18 cellular contexts compared by ENCODE assay signal in genomic region chr12:66352899-66353298, GRCh38. TPM values are rescaled to one million over a fixed set of nuclear protein-coding genes. Genes with fewer than 3 reads are reported as not detected.
DNase-seq lines count a peak whose midpoint lies in the region; ATAC-seq, FAIRE-seq and TF ChIP-seq lines count a peak whose summit lies in the region.
"Had no signal": no experiment of that assay in that cellular context is flagged by ENCODE, and none has a peak within 500 bp of the region (broad histone marks: within the 10 kb centered on the region; RNA-seq: fewer than 3 reads in every experiment).

No MANE protein-coding gene starts in this region.

- H3K4me3 ChIP-seq in CD8-positive, alpha-beta T cell (ENCODE audit: low read depth, low read length), result no peak overlapping the region
- H3K4me3 ChIP-seq in K562 (no peak overlapping the region), HAP-1 (no peak overlapping the region)
- H3K4me3 ChIP-seq: BLaER1 had no signal

- H3K27ac Mint-ChIP-seq in CD8-positive, alpha-beta T cell, result peak overlapping the region; percentile 2
- H3K27ac Mint-ChIP-seq in T-helper 17 cell (peak overlapping the region; percentile 62), endothelial cell (ENCODE audit: unreplicated experiment) (no peak overlapping the region)

- no peaks in the 10 kb centered on the region for H3K79me2 ChIP-seq in K562 (ENCODE audit: control insufficient read depth, insufficient read depth, low read length)

- no peak overlapping the region for H3K4me3 Mint-ChIP-seq in CD8-positive, alpha-beta T cell
- H3K4me3 Mint-ChIP-seq in T-helper 17 cell (no peak overlapping the region), endothelial cell (ENCODE audit: unreplicated experiment) (no peak overlapping the region)
- H3K4me3 Mint-ChIP-seq: CD14-positive monocyte; CD4-positive, CD25-positive, alpha-beta regulatory T cell had no signal

- H3K9me3 ChIP-seq in CD8-positive, alpha-beta T cell (ENCODE audit: low read length), result no peaks in the 10 kb centered on the region
- H3K9me3 ChIP-seq in T-helper 17 cell (ENCODE audit: control insufficient read depth, low read length, poor library complexity, severe bottlenecking) (no peaks in the 10 kb centered on the region), K562 (replicated peaks; ENCODE audit: control insufficient read depth, insufficient read depth, low read depth, low read length) (no peaks in the 10 kb centered on the region), HAP-1 (no peaks in the 10 kb centered on the region)
- H3K9me3 ChIP-seq: BE2C, BLaER1, Caco-2 had no signal

- no peaks in the 10 kb centered on the region for H3K9me3 Mint-ChIP-seq in CD8-positive, alpha-beta T cell
- no peaks in the 10 kb centered on the region for H3K9me3 Mint-ChIP-seq in endothelial cell (ENCODE audit: unreplicated experiment)
- H3K9me3 Mint-ChIP-seq: CD14-positive monocyte; CD4-positive, alpha-beta memory T cell had no signal

- 43% methylated on average over 8 of the region's 8 CpGs for WGBS in K562 (ENCODE audit: insufficient coverage, low coverage, missing lambda C conversion rate)

- DNase-seq in CD8-positive, alpha-beta T cell, result no peak
- DNase-seq in T-helper 17 cell (no peak), K562 (ENCODE audit: extremely low read depth in 1 of 4, low spot score in 3 of 4) (no peak), HAP-1 (ENCODE audit: low spot score in 2 of 2) (no peak), endothelial cell (ENCODE audit: low spot score) (no peak)
- DNase-seq: CD4-positive, alpha-beta memory T cell; DMS79 treated with DMSO at 0.1 percent for 48 hours; GF-D8 had no signal

- no peaks in the 10 kb centered on the region for H3K4me1 ChIP-seq in CD8-positive, alpha-beta T cell (ENCODE audit: insufficient read depth, low read length)
- H3K4me1 ChIP-seq in K562 (replicated peaks in 1 of 2; ENCODE audit: control insufficient read depth in 2 of 2, insufficient read depth in 2 of 2, low read length in 2 of 2) (no peaks in the 10 kb centered on the region), HAP-1 (no peaks in the 10 kb centered on the region)
- H3K4me1 ChIP-seq: BE2C, BLaER1, Caco-2 had no signal

- intact Hi-C loops in CD8-positive, alpha-beta T cell (cut with DNase I, micrococcal nuclease), result no loop called here
- intact Hi-C loops in K562 (cut with micrococcal nuclease), result loop anchor here (10.0 kb wide), 1 partner anchor 332 kb away; no protein-coding TSS in a partner anchor

- H4K20me1 ChIP-seq in K562 (replicated peaks; ENCODE audit: control insufficient read depth, insufficient read depth, low read length), result no peaks in the 10 kb centered on the region
- H4K20me1 ChIP-seq: BLaER1 had no signal

- CTCF ChIA-PET in CD8-positive, alpha-beta T cell (lab: Charles Lee), result interaction anchor here (2.5 to 2.9 kb wide), 2 partner anchors 56 to 83 kb away, joined by 10 to 11 read pairs; no protein-coding TSS in a partner anchor
- CTCF ChIA-PET in K562 (lab: Yijun Ruan, JAX; ENCODE audit: low intra/inter-chr PET ratio), result no interaction called here

- H3K27ac ChIP-seq in CD8-positive, alpha-beta T cell (ENCODE audit: low read depth, low read length), result no peak overlapping the region
- no peak overlapping the region for H3K27ac ChIP-seq in K562 (ENCODE audit: extremely low read depth, low read depth, low read length)
- H3K27ac ChIP-seq: BLaER1 had no signal

- TF ChIP-seq RAD21 in K562 (CRISPR knock-in tag; conservative IDR thresholded peaks at IDR 0.05 in 1 of 2, IDR thresholded peaks at IDR 0.05 in 1 of 2), result no peak

- TF ChIP-seq EP300 in K562 (IDR thresholded peaks at IDR 0.05; ENCODE audit: low read length), result no peak

- BruUV-seq in K562 (replicated peaks; lab: Mats Ljungman, UMichigan), result no TSS peak

- no peaks in the 10 kb centered on the region for H3K9me1 ChIP-seq in K562 (ENCODE audit: control insufficient read depth, insufficient read depth, low read length)

- H3K9ac ChIP-seq in K562 (ENCODE audit: insufficient read depth in 1 of 2, low read depth in 2 of 2, low read length in 2 of 2), result no peak overlapping the region
- H3K9ac ChIP-seq: BLaER1 had no signal

- H3K4me2 ChIP-seq in K562 (ENCODE audit: insufficient read depth, low read length), result no peak overlapping the region
- H3K4me2 ChIP-seq: BLaER1 had no signal

- TF ChIP-seq POLR2A in K562 (conservative IDR thresholded peaks at IDR 0.05), result no peak

- H3K27me3 ChIP-seq in CD8-positive, alpha-beta T cell (ENCODE audit: insufficient read depth, low read length), result no peaks in the 10 kb centered on the region
- H3K27me3 ChIP-seq in K562 (ENCODE audit: control insufficient read depth in 2 of 2, insufficient read depth in 2 of 2, low read length in 2 of 2) (peaks cover 2 to 7% of the 10 kb centered on the region in 2 experiments; a peak in 2 of 5 replicates), HAP-1 (ENCODE audit: low read depth) (no peaks in the 10 kb centered on the region)
- H3K27me3 ChIP-seq: BE2C, BLaER1 had no signal

- POLR2A ChIA-PET in CD8-positive, alpha-beta T cell (lab: Charles Lee), result interaction anchor here (0.7 kb wide), 1 partner anchor 243 kb away, joined by 3 read pairs; no protein-coding TSS in a partner anchor
- POLR2A ChIA-PET in K562 (lab: Yijun Ruan, JAX), result interaction anchor here (0.8 to 1.3 kb wide), 4 partner anchors 9 to 24 kb away, joined by 3 to 4 read pairs (median 3); no protein-coding TSS in a partner anchor

- TF ChIP-seq CTCF in CD8-positive, alpha-beta T cell (IDR thresholded peaks at IDR 0.05), result no peak
- TF ChIP-seq CTCF in K562 (IDR thresholded peaks at IDR 0.05 in 2 of 3, conservative IDR thresholded peaks at IDR 0.05 in 1 of 3; ENCODE audit: insufficient read depth in 2 of 3, low read depth in 1 of 3, low read length in 3 of 3) (no peak), endothelial cell (IDR thresholded peaks at IDR 0.05; ENCODE audit: unreplicated experiment) (no peak)

- ATAC-seq in CD8-positive, alpha-beta T cell, result no peak
- ATAC-seq in T-helper 17 cell, result no peak
- ATAC-seq in K562, result peak; percentile 60; the same call in 1 of the 3 replicates
- ATAC-seq in GM19328 (IDR thresholded peaks at IDR 0.05; ENCODE audit: unreplicated experiment), result no peak

- FAIRE-seq in K562 (lab: Jason Lieb, UNC), result no peak
- FAIRE-seq: A204.1, D721Med, G401.6, GM19239 had no signal

- no peak overlapping the region for H2AFZ ChIP-seq in K562 (ENCODE audit: low read depth, low read length)

- peaks cover 45% of the 10 kb centered on the region for H3K36me3 Mint-ChIP-seq in CD8-positive, alpha-beta T cell
- peaks cover 16% of the 10 kb centered on the region for H3K36me3 Mint-ChIP-seq in T-helper 17 cell (ENCODE audit: low read depth)
- peaks cover 3% of the 10 kb centered on the region for H3K36me3 Mint-ChIP-seq in endothelial cell (ENCODE audit: low read depth, unreplicated experiment)

- H3K36me3 ChIP-seq in CD8-positive, alpha-beta T cell (ENCODE audit: insufficient read depth, low read length), result peaks cover 5% of the 10 kb centered on the region
- H3K36me3 ChIP-seq in K562 (ENCODE audit: control insufficient read depth, insufficient read depth, low read length) (no peaks in the 10 kb centered on the region), HAP-1 (replicated peaks) (no peaks in the 10 kb centered on the region)
- H3K36me3 ChIP-seq: BE2C had no signal

- in situ Hi-C loops in K562 (cut with MboI), result no loop called here
- in situ Hi-C loops in HAP-1 (cut with MboI; ENCODE audit: low sequenced_read_pairs), result no loop called here

- H3K4me1 Mint-ChIP-seq in CD8-positive, alpha-beta T cell (ENCODE audit: low read depth), result no peaks in the 10 kb centered on the region
- H3K4me1 Mint-ChIP-seq in T-helper 17 cell (peaks cover 12% of the 10 kb centered on the region), endothelial cell (ENCODE audit: unreplicated experiment) (no peaks in the 10 kb centered on the region)

- H3K27me3 Mint-ChIP-seq in CD8-positive, alpha-beta T cell (ENCODE audit: low read depth), result no peaks in the 10 kb centered on the region
- H3K27me3 Mint-ChIP-seq in T-helper 17 cell, result no peaks in the 10 kb centered on the region
- peaks cover 2% of the 10 kb centered on the region for H3K27me3 Mint-ChIP-seq in endothelial cell (ENCODE audit: unreplicated experiment)
- H3K27me3 Mint-ChIP-seq: CD4-positive, alpha-beta memory T cell; CD4-positive, CD25-positive, alpha-beta regulatory T cell had no signal

RNA-seq across cellular contexts. Expression of gene HELB, which starts 50.6 kb away (rescaled TPM):
- total RNA-seq in CD8-positive, alpha-beta T cell, result 10 to 100 TPM; 26.9 to 27.0 TPM
- total RNA-seq in T-helper 17 cell, result 10 to 100 TPM; 51.8 to 72.1 TPM
- total RNA-seq in K562 (2011; cell fraction: chromatin; rRNA removed; ENCODE audit: low replicate concordance), result 8.3 and 35.0 TPM in 2 replicates
- 3.5 and 6.6 TPM in 2 replicates for total RNA-seq in K562 (2011; cell fraction: nucleolus; rRNA removed)
- total RNA-seq in K562 (2011; cell fraction: nucleoplasm; rRNA removed), result 12.2 and 23.0 TPM in 2 replicates
- total RNA-seq in K562 (2014; rRNA removed), result 2.4 and 2.9 TPM in 2 replicates
- total RNA-seq in K562 (2014; rRNA removed; fragmentation: Illumina TruSeq; extraction: Trizol), result 7.6 and 9.0 TPM in 2 replicates
- 4.8 TPM in 2 replicates for total RNA-seq in K562 (2015; rRNA removed; fragmentation: Illumina TruSeq; extraction: Trizol)
- total RNA-seq in K562 (2021), result 5.2 and 5.5 TPM in 2 replicates
- 3.7 TPM in 2 replicates for polyA plus RNA-seq in K562 (2011; rRNA removed)
- polyA plus RNA-seq in K562 (2011; cell fraction: cytosol; rRNA removed), result 0.85 and 2.0 TPM in 2 replicates
- 3.4 and 3.6 TPM in 2 replicates for polyA plus RNA-seq in K562 (2011; cell fraction: nucleus; rRNA removed)
- 1.2 and 1.4 TPM in 2 replicates for polyA plus RNA-seq in K562 (2012)
- 1.9 TPM in 2 replicates for polyA plus RNA-seq in K562 (2014; fragmentation: Illumina TruSeq; extraction: Trizol)
- under 1 TPM; 0.74 to 0.99 TPM for polyA plus RNA-seq in K562 (2014; fragmentation: Nextera tagmentation; extraction: Ambion mirVana)
- 1.9 and 2.0 TPM in 2 replicates for polyA plus RNA-seq in K562 (2014; rRNA removed)
- 13.6 TPM in 2 replicates for polyA minus RNA-seq in K562 (2011; rRNA and poly(A)+ RNA removed)
- 3.8 and 4.7 TPM in 2 replicates for polyA minus RNA-seq in K562 (2011; cell fraction: cytosol; rRNA and poly(A)+ RNA removed)
- 7.5 and 12.8 TPM in 2 replicates for polyA minus RNA-seq in K562 (2011; cell fraction: nucleus; rRNA and poly(A)+ RNA removed)
- 3.7 TPM for total RNA-seq in endothelial cell (ENCODE audit: unreplicated experiment)
